2 cellular contexts compared by ENCODE assay signal in the genomic region with DNA sequence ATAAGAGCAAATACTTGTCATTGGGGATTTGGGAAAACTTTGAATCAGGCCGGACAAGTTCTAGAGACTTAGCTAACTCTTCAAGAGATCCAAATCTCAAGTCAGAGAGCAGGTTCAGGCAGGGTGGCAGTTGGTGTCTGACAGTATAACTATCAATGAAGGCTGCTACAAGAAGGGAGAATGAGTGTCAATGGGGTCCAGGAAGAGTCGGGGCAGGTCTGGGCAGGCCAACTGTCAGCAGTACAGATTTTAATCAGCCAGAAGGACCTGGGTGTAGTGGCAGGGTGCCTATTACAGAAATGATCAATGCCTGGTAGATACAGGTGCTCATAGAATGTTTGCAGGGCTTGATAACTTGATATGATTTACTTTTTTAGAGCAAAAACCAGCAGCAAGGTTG.
TF ChIP-seq lines count a peak whose summit lies in the region.

No MANE protein-coding gene starts in this region.

TF ChIP-seq in GM23338, 12 proteins besides CTCF, POLR2A, EP300 and RAD21 (continued from another document):
- TF ChIP-seq, protein P1, sequence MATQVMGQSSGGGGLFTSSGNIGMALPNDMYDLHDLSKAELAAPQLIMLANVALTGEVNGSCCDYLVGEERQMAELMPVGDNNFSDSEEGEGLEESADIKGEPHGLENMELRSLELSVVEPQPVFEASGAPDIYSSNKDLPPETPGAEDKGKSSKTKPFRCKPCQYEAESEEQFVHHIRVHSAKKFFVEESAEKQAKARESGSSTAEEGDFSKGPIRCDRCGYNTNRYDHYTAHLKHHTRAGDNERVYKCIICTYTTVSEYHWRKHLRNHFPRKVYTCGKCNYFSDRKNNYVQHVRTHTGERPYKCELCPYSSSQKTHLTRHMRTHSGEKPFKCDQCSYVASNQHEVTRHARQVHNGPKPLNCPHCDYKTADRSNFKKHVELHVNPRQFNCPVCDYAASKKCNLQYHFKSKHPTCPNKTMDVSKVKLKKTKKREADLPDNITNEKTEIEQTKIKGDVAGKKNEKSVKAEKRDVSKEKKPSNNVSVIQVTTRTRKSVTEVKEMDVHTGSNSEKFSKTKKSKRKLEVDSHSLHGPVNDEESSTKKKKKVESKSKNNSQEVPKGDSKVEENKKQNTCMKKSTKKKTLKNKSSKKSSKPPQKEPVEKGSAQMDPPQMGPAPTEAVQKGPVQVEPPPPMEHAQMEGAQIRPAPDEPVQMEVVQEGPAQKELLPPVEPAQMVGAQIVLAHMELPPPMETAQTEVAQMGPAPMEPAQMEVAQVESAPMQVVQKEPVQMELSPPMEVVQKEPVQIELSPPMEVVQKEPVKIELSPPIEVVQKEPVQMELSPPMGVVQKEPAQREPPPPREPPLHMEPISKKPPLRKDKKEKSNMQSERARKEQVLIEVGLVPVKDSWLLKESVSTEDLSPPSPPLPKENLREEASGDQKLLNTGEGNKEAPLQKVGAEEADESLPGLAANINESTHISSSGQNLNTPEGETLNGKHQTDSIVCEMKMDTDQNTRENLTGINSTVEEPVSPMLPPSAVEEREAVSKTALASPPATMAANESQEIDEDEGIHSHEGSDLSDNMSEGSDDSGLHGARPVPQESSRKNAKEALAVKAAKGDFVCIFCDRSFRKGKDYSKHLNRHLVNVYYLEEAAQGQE (IDR thresholded peaks at IDR 0.05; ENCODE audit: unreplicated experiment) = no peak
- TF ChIP-seq, protein P2, sequence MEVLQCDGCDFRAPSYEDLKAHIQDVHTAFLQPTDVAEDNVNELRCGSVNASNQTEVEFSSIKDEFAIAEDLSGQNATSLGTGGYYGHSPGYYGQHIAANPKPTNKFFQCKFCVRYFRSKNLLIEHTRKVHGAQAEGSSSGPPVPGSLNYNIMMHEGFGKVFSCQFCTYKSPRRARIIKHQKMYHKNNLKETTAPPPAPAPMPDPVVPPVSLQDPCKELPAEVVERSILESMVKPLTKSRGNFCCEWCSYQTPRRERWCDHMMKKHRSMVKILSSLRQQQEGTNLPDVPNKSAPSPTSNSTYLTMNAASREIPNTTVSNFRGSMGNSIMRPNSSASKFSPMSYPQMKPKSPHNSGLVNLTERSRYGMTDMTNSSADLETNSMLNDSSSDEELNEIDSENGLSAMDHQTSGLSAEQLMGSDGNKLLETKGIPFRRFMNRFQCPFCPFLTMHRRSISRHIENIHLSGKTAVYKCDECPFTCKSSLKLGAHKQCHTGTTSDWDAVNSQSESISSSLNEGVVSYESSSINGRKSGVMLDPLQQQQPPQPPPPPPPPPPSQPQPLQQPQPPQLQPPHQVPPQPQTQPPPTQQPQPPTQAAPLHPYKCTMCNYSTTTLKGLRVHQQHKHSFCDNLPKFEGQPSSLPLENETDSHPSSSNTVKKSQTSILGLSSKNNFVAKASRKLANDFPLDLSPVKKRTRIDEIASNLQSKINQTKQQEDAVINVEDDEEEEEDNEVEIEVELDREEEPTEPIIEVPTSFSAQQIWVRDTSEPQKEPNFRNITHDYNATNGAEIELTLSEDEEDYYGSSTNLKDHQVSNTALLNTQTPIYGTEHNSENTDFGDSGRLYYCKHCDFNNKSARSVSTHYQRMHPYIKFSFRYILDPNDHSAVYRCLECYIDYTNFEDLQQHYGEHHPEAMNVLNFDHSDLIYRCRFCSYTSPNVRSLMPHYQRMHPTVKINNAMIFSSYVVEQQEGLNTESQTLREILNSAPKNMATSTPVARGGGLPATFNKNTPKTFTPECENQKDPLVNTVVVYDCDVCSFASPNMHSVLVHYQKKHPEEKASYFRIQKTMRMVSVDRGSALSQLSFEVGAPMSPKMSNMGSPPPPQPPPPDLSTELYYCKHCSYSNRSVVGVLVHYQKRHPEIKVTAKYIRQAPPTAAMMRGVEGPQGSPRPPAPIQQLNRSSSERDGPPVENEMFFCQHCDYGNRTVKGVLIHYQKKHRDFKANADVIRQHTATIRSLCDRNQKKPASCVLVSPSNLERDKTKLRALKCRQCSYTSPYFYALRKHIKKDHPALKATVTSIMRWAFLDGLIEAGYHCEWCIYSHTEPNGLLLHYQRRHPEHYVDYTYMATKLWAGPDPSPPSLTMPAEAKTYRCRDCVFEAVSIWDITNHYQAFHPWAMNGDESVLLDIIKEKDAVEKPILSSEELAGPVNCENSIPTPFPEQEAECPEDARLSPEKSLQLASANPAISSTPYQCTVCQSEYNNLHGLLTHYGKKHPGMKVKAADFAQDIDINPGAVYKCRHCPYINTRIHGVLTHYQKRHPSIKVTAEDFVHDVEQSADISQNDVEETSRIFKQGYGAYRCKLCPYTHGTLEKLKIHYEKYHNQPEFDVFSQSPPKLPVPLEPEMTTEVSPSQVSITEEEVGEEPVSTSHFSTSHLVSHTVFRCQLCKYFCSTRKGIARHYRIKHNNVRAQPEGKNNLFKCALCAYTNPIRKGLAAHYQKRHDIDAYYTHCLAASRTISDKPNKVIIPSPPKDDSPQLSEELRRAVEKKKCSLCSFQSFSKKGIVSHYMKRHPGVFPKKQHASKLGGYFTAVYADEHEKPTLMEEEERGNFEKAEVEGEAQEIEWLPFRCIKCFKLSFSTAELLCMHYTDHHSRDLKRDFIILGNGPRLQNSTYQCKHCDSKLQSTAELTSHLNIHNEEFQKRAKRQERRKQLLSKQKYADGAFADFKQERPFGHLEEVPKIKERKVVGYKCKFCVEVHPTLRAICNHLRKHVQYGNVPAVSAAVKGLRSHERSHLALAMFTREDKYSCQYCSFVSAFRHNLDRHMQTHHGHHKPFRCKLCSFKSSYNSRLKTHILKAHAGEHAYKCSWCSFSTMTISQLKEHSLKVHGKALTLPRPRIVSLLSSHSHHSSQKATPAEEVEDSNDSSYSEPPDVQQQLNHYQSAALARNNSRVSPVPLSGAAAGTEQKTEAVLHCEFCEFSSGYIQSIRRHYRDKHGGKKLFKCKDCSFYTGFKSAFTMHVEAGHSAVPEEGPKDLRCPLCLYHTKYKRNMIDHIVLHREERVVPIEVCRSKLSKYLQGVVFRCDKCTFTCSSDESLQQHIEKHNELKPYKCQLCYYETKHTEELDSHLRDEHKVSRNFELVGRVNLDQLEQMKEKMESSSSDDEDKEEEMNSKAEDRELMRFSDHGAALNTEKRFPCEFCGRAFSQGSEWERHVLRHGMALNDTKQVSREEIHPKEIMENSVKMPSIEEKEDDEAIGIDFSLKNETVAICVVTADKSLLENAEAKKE (CRISPR knock-in tag; IDR thresholded peaks at IDR 0.05) = no peak
- TF ChIP-seq CREB1 (CRISPR knock-in tag; IDR thresholded peaks at IDR 0.05; ENCODE audit: low read depth) (no peak), NANOG (IDR thresholded peaks at IDR 0.05; ENCODE audit: borderline replicate concordance) (no peak), POLR2AphosphoS5 (IDR thresholded peaks at IDR 0.05; ENCODE audit: low read depth) (no peak)

TF ChIP-seq in SK-N-SH, 30 proteins besides CTCF, POLR2A, EP300 and RAD21 (continued from another document):
- TF ChIP-seq EZH2phosphoT487 (IDR thresholded peaks at IDR 0.05; ENCODE audit: borderline replicate concordance, low read depth) (no peak), GABPA (IDR thresholded peaks at IDR 0.05; ENCODE audit: low read depth) (no peak), MEF2A (IDR thresholded peaks at IDR 0.05; ENCODE audit: borderline replicate concordance, low read depth) (no peak), POLR2AphosphoS5 (IDR thresholded peaks at IDR 0.05; ENCODE audit: low read depth, low read length) (no peak), ELF1 (IDR thresholded peaks at IDR 0.05) (no peak), RXRA (IDR thresholded peaks at IDR 0.05; ENCODE audit: borderline replicate concordance, low read depth) (no peak), USF2 (IDR thresholded peaks at IDR 0.05; ENCODE audit: borderline replicate concordance, low read depth, low read length) (no peak), RCOR1 (IDR thresholded peaks at IDR 0.05; ENCODE audit: low read length) (no peak), TAF1 (IDR thresholded peaks at IDR 0.05; ENCODE audit: borderline replicate concordance, low read depth, low read length) (no peak)
- TF ChIP-seq, protein P3, sequence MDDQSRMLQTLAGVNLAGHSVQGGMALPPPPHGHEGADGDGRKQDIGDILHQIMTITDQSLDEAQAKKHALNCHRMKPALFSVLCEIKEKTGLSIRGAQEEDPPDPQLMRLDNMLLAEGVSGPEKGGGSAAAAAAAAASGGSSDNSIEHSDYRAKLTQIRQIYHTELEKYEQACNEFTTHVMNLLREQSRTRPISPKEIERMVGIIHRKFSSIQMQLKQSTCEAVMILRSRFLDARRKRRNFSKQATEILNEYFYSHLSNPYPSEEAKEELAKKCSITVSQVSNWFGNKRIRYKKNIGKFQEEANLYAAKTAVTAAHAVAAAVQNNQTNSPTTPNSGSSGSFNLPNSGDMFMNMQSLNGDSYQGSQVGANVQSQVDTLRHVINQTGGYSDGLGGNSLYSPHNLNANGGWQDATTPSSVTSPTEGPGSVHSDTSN (IDR thresholded peaks at IDR 0.05) = no peak
- TF ChIP-seq, protein P1 (IDR thresholded peaks at IDR 0.05; ENCODE audit: low read depth, low read length) = no peak
